ENCODE assay signal across 1 cellular context in the genomic region with DNA sequence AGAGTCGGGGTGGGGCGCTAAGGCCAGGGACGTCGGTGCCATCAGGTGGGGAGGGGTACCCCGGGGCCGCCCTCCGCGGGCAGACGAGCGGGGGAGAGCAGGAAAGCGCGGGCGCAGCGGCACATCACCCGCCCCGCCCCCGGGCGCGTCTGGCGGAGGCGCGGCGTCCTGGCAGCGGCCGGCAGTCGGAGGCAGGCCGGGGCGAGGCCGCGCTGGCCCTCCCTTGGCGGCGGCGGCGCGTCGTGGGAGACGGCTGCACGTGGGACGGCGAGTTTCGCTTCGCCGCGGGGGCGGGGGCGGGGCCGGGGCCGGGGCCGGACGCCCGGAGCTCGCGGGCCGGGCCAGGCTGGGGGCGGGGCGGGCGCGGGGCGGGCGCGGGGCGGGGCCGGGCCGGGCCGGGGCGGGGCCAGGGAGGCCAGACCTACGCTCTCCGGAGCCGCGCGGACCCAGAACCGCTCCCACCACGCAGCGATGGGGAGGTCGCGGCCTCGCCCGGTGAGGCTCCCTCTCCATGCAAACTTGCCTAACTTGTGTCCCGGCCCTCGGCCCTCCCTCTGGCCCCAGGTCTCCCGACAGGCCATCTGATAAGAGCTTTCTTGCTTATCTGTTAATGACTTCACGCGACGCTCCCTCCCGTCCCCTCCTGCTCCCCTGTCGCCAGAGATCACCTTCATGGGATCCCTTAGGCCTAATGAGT.
TF ChIP-seq lines count a peak whose summit lies in the region.

No MANE protein-coding gene starts in this region.

TF ChIP-seq in HepG2, 621 proteins besides CTCF, POLR2A, EP300 and RAD21 (continued from another document and continues in another):
- TF ChIP-seq, protein P1, sequence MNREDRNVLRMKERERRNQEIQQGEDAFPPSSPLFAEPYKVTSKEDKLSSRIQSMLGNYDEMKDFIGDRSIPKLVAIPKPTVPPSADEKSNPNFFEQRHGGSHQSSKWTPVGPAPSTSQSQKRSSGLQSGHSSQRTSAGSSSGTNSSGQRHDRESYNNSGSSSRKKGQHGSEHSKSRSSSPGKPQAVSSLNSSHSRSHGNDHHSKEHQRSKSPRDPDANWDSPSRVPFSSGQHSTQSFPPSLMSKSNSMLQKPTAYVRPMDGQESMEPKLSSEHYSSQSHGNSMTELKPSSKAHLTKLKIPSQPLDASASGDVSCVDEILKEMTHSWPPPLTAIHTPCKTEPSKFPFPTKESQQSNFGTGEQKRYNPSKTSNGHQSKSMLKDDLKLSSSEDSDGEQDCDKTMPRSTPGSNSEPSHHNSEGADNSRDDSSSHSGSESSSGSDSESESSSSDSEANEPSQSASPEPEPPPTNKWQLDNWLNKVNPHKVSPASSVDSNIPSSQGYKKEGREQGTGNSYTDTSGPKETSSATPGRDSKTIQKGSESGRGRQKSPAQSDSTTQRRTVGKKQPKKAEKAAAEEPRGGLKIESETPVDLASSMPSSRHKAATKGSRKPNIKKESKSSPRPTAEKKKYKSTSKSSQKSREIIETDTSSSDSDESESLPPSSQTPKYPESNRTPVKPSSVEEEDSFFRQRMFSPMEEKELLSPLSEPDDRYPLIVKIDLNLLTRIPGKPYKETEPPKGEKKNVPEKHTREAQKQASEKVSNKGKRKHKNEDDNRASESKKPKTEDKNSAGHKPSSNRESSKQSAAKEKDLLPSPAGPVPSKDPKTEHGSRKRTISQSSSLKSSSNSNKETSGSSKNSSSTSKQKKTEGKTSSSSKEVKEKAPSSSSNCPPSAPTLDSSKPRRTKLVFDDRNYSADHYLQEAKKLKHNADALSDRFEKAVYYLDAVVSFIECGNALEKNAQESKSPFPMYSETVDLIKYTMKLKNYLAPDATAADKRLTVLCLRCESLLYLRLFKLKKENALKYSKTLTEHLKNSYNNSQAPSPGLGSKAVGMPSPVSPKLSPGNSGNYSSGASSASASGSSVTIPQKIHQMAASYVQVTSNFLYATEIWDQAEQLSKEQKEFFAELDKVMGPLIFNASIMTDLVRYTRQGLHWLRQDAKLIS (CRISPR knock-in tag; IDR thresholded peaks at IDR 0.05): no peak; the same call in 1 of the 2 replicates
- TF ChIP-seq YY1 (IDR thresholded peaks at IDR 0.05; ENCODE audit: insufficient read depth, insufficient replicate concordance, low read depth, low read length) (no peak), U2AF2 (IDR thresholded peaks at IDR 0.05; ENCODE audit: low read depth, low read length) (no peak), ZNF317 (CRISPR knock-in tag; IDR thresholded peaks at IDR 0.05) (no peak), TEAD2 (CRISPR knock-in tag; IDR thresholded peaks at IDR 0.05) (0 out of 2 replicates have a peak, but pooled peaks have one; percentile 45), NR2F6 (IDR thresholded peaks at IDR 0.05) (no peak), NR2F6 (CRISPR knock-in tag; IDR thresholded peaks at IDR 0.05) (no peak), RBM39 (IDR thresholded peaks at IDR 0.05; ENCODE audit: low read depth, low read length, poor library complexity, severe bottlenecking) (no peak), CHCHD3 (CRISPR knock-in tag; IDR thresholded peaks at IDR 0.05) (no peak), ARHGAP35 (CRISPR knock-in tag; IDR thresholded peaks at IDR 0.05; ENCODE audit: borderline replicate concordance) (no peak), GTF3A (CRISPR knock-in tag; conservative IDR thresholded peaks at IDR 0.05) (no peak), NRL (CRISPR knock-in tag; IDR thresholded peaks at IDR 0.05; ENCODE audit: borderline replicate concordance) (no peak), ZNF749 (CRISPR knock-in tag; IDR thresholded peaks at IDR 0.05; ENCODE audit: borderline replicate concordance) (no peak), AGO2 (optimal IDR thresholded peaks at IDR 0.05; ENCODE audit: low read depth, low read length) (no peak), ZNF501 (CRISPR knock-in tag; IDR thresholded peaks at IDR 0.05) (no peak), DMAP1 (CRISPR knock-in tag; IDR thresholded peaks at IDR 0.05) (peak; percentile 38; the same call in 1 of the 2 replicates), HNRNPH1 (optimal IDR thresholded peaks at IDR 0.05; ENCODE audit: low read depth, low read length) (no peak), ZNF577 (CRISPR knock-in tag; IDR thresholded peaks at IDR 0.05; ENCODE audit: borderline replicate concordance, low read depth) (no peak), GABPB1 (CRISPR knock-in tag; IDR thresholded peaks at IDR 0.05) (no peak), ZNF773 (CRISPR knock-in tag; IDR thresholded peaks at IDR 0.05; ENCODE audit: borderline replicate concordance) (no peak), SP2 (CRISPR knock-in tag; IDR thresholded peaks at IDR 0.05) (no peak), TERF1 (CRISPR knock-in tag; IDR thresholded peaks at IDR 0.05) (no peak), MYPOP (CRISPR knock-in tag; IDR thresholded peaks at IDR 0.05) (0 out of 2 replicates have a peak, but pooled peaks have one; percentile 26), MTA3 (CRISPR knock-in tag; IDR thresholded peaks at IDR 0.05) (no peak), GZF1 (CRISPR knock-in tag; IDR thresholded peaks at IDR 0.05) (no peak), ZNF746 (CRISPR knock-in tag; IDR thresholded peaks at IDR 0.05) (0 out of 2 replicates have a peak, but pooled peaks have one; percentile 18), SP4 (CRISPR knock-in tag; IDR thresholded peaks at IDR 0.05) (no peak), ZNF83 (CRISPR knock-in tag; IDR thresholded peaks at IDR 0.05; ENCODE audit: borderline replicate concordance) (no peak), MYC (CRISPR knock-in tag; IDR thresholded peaks at IDR 0.05; ENCODE audit: borderline replicate concordance) (no peak; the same call in 1 of the 2 replicates), SMC3 (IDR thresholded peaks at IDR 0.05; ENCODE audit: low read length) (no peak), ZNF333 (CRISPR knock-in tag; IDR thresholded peaks at IDR 0.05; ENCODE audit: borderline replicate concordance) (no peak), ZNF468 (CRISPR knock-in tag; IDR thresholded peaks at IDR 0.05) (no peak), RAD51 (IDR thresholded peaks at IDR 0.05; ENCODE audit: borderline replicate concordance) (no peak), HMG20A (CRISPR knock-in tag; IDR thresholded peaks at IDR 0.05; ENCODE audit: borderline replicate concordance) (no peak), SNRNP70 (IDR thresholded peaks at IDR 0.05; ENCODE audit: low read depth, low read length) (no peak), TCF7L2 (IDR thresholded peaks at IDR 0.05; ENCODE audit: low read depth, low read length) (no peak), HDAC2 (CRISPR knock-in tag; IDR thresholded peaks at IDR 0.05) (no peak), ZNF101 (CRISPR knock-in tag; IDR thresholded peaks at IDR 0.05; ENCODE audit: borderline replicate concordance, low read depth) (no peak), ZNF234 (CRISPR knock-in tag; conservative IDR thresholded peaks at IDR 0.05) (no peak)
- TF ChIP-seq, protein P2, sequence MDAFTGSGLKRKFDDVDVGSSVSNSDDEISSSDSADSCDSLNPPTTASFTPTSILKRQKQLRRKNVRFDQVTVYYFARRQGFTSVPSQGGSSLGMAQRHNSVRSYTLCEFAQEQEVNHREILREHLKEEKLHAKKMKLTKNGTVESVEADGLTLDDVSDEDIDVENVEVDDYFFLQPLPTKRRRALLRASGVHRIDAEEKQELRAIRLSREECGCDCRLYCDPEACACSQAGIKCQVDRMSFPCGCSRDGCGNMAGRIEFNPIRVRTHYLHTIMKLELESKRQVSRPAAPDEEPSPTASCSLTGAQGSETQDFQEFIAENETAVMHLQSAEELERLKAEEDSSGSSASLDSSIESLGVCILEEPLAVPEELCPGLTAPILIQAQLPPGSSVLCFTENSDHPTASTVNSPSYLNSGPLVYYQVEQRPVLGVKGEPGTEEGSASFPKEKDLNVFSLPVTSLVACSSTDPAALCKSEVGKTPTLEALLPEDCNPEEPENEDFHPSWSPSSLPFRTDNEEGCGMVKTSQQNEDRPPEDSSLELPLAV (CRISPR knock-in tag; conservative IDR thresholded peaks at IDR 0.05; ENCODE audit: low read depth): no peak
- TF ChIP-seq, protein P3, sequence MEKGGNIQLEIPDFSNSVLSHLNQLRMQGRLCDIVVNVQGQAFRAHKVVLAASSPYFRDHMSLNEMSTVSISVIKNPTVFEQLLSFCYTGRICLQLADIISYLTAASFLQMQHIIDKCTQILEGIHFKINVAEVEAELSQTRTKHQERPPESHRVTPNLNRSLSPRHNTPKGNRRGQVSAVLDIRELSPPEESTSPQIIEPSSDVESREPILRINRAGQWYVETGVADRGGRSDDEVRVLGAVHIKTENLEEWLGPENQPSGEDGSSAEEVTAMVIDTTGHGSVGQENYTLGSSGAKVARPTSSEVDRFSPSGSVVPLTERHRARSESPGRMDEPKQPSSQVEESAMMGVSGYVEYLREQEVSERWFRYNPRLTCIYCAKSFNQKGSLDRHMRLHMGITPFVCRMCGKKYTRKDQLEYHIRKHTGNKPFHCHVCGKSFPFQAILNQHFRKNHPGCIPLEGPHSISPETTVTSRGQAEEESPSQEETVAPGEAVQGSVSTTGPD (CRISPR knock-in tag; IDR thresholded peaks at IDR 0.05): no peak
- TF ChIP-seq, protein P4, sequence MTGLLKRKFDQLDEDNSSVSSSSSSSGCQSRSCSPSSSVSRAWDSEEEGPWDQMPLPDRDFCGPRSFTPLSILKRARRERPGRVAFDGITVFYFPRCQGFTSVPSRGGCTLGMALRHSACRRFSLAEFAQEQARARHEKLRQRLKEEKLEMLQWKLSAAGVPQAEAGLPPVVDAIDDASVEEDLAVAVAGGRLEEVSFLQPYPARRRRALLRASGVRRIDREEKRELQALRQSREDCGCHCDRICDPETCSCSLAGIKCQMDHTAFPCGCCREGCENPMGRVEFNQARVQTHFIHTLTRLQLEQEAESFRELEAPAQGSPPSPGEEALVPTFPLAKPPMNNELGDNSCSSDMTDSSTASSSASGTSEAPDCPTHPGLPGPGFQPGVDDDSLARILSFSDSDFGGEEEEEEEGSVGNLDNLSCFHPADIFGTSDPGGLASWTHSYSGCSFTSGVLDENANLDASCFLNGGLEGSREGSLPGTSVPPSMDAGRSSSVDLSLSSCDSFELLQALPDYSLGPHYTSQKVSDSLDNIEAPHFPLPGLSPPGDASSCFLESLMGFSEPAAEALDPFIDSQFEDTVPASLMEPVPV (CRISPR knock-in tag; IDR thresholded peaks at IDR 0.05): no peak
- TF ChIP-seq, protein P5, sequence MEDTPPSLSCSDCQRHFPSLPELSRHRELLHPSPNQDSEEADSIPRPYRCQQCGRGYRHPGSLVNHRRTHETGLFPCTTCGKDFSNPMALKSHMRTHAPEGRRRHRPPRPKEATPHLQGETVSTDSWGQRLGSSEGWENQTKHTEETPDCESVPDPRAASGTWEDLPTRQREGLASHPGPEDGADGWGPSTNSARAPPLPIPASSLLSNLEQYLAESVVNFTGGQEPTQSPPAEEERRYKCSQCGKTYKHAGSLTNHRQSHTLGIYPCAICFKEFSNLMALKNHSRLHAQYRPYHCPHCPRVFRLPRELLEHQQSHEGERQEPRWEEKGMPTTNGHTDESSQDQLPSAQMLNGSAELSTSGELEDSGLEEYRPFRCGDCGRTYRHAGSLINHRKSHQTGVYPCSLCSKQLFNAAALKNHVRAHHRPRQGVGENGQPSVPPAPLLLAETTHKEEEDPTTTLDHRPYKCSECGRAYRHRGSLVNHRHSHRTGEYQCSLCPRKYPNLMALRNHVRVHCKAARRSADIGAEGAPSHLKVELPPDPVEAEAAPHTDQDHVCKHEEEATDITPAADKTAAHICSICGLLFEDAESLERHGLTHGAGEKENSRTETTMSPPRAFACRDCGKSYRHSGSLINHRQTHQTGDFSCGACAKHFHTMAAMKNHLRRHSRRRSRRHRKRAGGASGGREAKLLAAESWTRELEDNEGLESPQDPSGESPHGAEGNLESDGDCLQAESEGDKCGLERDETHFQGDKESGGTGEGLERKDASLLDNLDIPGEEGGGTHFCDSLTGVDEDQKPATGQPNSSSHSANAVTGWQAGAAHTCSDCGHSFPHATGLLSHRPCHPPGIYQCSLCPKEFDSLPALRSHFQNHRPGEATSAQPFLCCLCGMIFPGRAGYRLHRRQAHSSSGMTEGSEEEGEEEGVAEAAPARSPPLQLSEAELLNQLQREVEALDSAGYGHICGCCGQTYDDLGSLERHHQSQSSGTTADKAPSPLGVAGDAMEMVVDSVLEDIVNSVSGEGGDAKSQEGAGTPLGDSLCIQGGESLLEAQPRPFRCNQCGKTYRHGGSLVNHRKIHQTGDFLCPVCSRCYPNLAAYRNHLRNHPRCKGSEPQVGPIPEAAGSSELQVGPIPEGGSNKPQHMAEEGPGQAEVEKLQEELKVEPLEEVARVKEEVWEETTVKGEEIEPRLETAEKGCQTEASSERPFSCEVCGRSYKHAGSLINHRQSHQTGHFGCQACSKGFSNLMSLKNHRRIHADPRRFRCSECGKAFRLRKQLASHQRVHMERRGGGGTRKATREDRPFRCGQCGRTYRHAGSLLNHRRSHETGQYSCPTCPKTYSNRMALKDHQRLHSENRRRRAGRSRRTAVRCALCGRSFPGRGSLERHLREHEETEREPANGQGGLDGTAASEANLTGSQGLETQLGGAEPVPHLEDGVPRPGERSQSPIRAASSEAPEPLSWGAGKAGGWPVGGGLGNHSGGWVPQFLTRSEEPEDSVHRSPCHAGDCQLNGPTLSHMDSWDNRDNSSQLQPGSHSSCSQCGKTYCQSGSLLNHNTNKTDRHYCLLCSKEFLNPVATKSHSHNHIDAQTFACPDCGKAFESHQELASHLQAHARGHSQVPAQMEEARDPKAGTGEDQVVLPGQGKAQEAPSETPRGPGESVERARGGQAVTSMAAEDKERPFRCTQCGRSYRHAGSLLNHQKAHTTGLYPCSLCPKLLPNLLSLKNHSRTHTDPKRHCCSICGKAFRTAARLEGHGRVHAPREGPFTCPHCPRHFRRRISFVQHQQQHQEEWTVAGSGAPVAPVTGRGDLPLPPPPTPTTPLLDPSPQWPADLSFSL (CRISPR knock-in tag; IDR thresholded peaks at IDR 0.05): no peak
